Comparison of ENCODE assay signal across 31 cellular contexts in genomic region chr2:187415449-187415848, GRCh38.
"Had no signal": no experiment of that assay in that cellular context is flagged by ENCODE, and none has a peak within 500 bp of the region (broad histone marks: within the 10 kb centered on the region; RNA-seq: fewer than 3 reads in every experiment).

No MANE protein-coding gene starts in this region.

- H3K4me1 Mint-ChIP-seq: activated naive CD4-positive, alpha-beta T cell treated with anti-CD3 and anti-CD28 coated beads, Interleukin-2, amount 50 U/mL, for 24 hours; activated naive CD8-positive, alpha-beta T cell treated with anti-CD3 and anti-CD28 coated beads for 36 hours; activated naive CD8-positive, alpha-beta T cell treated with anti-CD3 and anti-CD28 coated beads, Interleukin-2, amount 50 U/mL, for 24 hours; activated T-helper 17 cell treated with anti-CD3 and anti-CD28 coated beads, Interleukin-2, amount 50 U/mL, for 72 hours; endodermal cell had no signal

- H3K4me1 ChIP-seq: adrenal gland, body of pancreas, esophagus muscularis mucosa, foreskin keratinocyte, gastroesophageal sphincter had no signal

- H3K36me3 Mint-ChIP-seq: activated naive CD4-positive, alpha-beta T cell treated with anti-CD3 and anti-CD28 coated beads, Interleukin-2, amount 50 U/mL, for 24 hours; activated naive CD8-positive, alpha-beta T cell treated with anti-CD3 and anti-CD28 coated beads for 36 hours had no signal

- DNase-seq: activated CD4-positive, alpha-beta T cell treated with anti-CD3 and anti-CD28 coated beads for 1 hour; activated CD4-positive, alpha-beta T cell treated with anti-CD3 and anti-CD28 coated beads for 48 hours; activated CD4-positive, alpha-beta T cell treated with anti-CD3 and anti-CD28 coated beads, Interleukin-2, amount 50 U/mL, for 1 hour; activated CD4-positive, alpha-beta T cell treated with anti-CD3 and anti-CD28 coated beads, Interleukin-2, amount 50 U/mL, for 48 hours; activated CD8-positive, alpha-beta memory T cell treated with anti-CD3 and anti-CD28 coated beads for 24 hours; activated CD8-positive, alpha-beta T cell treated with anti-CD3 and anti-CD28 coated beads for 36 hours; activated effector memory CD4-positive, alpha-beta T cell treated with anti-CD3 and anti-CD28 coated beads, Interleukin-2, amount 50 U/mL, for 16 hours; activated naive CD4-positive, alpha-beta T cell treated with anti-CD3 and anti-CD28 coated beads for 36 hours; activated naive CD8-positive, alpha-beta T cell treated with anti-CD3 and anti-CD28 coated beads for 36 hours; activated naive CD8-positive, alpha-beta T cell treated with anti-CD3 and anti-CD28 coated beads, Interleukin-2, amount 50 U/mL, for 24 hours; activated T-cell treated with anti-CD3 and anti-CD28 coated beads, Interleukin-2, amount 50 U/mL, for 4 hours; adrenal gland; amygdala; aorta; body of pancreas; central memory CD4-positive, alpha-beta T cell; cerebellar nuclear complex; dorsolateral prefrontal cortex; effector memory CD4-positive, alpha-beta T cell; endodermal cell; erythroblast; foreskin keratinocyte; T-helper 2 cell had no signal

- H3K27ac ChIP-seq: adrenal gland, body of pancreas, coronary artery, dorsolateral prefrontal cortex, esophagus muscularis mucosa, foreskin keratinocyte, gastroesophageal sphincter, VCaP had no signal

- H3K9me3 ChIP-seq: adrenal gland, body of pancreas, esophagus muscularis mucosa, gastroesophageal sphincter had no signal

- H3K4me3 Mint-ChIP-seq: activated CD8-positive, alpha-beta T cell treated with anti-CD3 and anti-CD28 coated beads for 36 hours; activated naive CD4-positive, alpha-beta T cell treated with anti-CD3 and anti-CD28 coated beads for 36 hours; activated naive CD4-positive, alpha-beta T cell treated with anti-CD3 and anti-CD28 coated beads, Interleukin-2, amount 50 U/mL, for 24 hours; activated naive CD8-positive, alpha-beta T cell treated with anti-CD3 and anti-CD28 coated beads for 36 hours; activated naive CD8-positive, alpha-beta T cell treated with anti-CD3 and anti-CD28 coated beads, Interleukin-2, amount 50 U/mL, for 24 hours; activated T-cell treated with anti-CD3 and anti-CD28 coated beads, Interleukin-2, amount 50 U/mL, for 4 hours; activated T-helper 17 cell treated with anti-CD3 and anti-CD28 coated beads, Interleukin-2, amount 50 U/mL, for 72 hours; dendritic cell treated with granulocyte-macrophage colony-stimulating factor and Interleukin-4, amounts not matched to agents 40 ng/mL and 50 ng/mL, for 4 days; endodermal cell; WTC11 had no signal

- H3K9me3 Mint-ChIP-seq: activated CD8-positive, alpha-beta T cell treated with anti-CD3 and anti-CD28 coated beads for 36 hours; activated naive CD4-positive, alpha-beta T cell treated with anti-CD3 and anti-CD28 coated beads for 36 hours; activated naive CD4-positive, alpha-beta T cell treated with anti-CD3 and anti-CD28 coated beads, Interleukin-2, amount 50 U/mL, for 24 hours; activated naive CD8-positive, alpha-beta T cell treated with anti-CD3 and anti-CD28 coated beads, Interleukin-2, amount 50 U/mL, for 24 hours; dendritic cell treated with granulocyte-macrophage colony-stimulating factor and Interleukin-4, amounts not matched to agents 40 ng/mL and 50 ng/mL, for 4 days had no signal

- H3K36me3 ChIP-seq: adrenal gland, esophagus muscularis mucosa, gastroesophageal sphincter had no signal

- H3K27ac Mint-ChIP-seq: activated CD8-positive, alpha-beta T cell treated with anti-CD3 and anti-CD28 coated beads for 36 hours; activated naive CD4-positive, alpha-beta T cell treated with anti-CD3 and anti-CD28 coated beads for 36 hours; activated naive CD4-positive, alpha-beta T cell treated with anti-CD3 and anti-CD28 coated beads, Interleukin-2, amount 50 U/mL, for 24 hours; activated naive CD8-positive, alpha-beta T cell treated with anti-CD3 and anti-CD28 coated beads for 36 hours; activated naive CD8-positive, alpha-beta T cell treated with anti-CD3 and anti-CD28 coated beads, Interleukin-2, amount 50 U/mL, for 24 hours; activated T-helper 17 cell treated with anti-CD3 and anti-CD28 coated beads, Interleukin-2, amount 50 U/mL, for 72 hours; dendritic cell treated with granulocyte-macrophage colony-stimulating factor and Interleukin-4, amounts not matched to agents 40 ng/mL and 50 ng/mL, for 4 days; endodermal cell; WTC11 had no signal

- ATAC-seq: activated CD8-positive, alpha-beta T cell treated with anti-CD3 and anti-CD28 coated beads for 36 hours; activated naive CD8-positive, alpha-beta T cell treated with anti-CD3 and anti-CD28 coated beads, Interleukin-2, amount 50 U/mL, for 24 hours; activated T-cell treated with anti-CD3 and anti-CD28 coated beads, Interleukin-2, amount 50 U/mL, for 4 hours; activated T-helper 17 cell treated with anti-CD3 and anti-CD28 coated beads, Interleukin-2, amount 50 U/mL, for 72 hours; body of pancreas; foreskin keratinocyte; gastroesophageal sphincter; WTC11 had no signal

- H3K4me3 ChIP-seq: adrenal gland, body of pancreas, coronary artery, dorsolateral prefrontal cortex, esophagus muscularis mucosa, gastroesophageal sphincter had no signal

- H3K27me3 Mint-ChIP-seq: activated CD8-positive, alpha-beta T cell treated with anti-CD3 and anti-CD28 coated beads for 36 hours; activated naive CD4-positive, alpha-beta T cell treated with anti-CD3 and anti-CD28 coated beads, Interleukin-2, amount 50 U/mL, for 24 hours; activated naive CD8-positive, alpha-beta T cell treated with anti-CD3 and anti-CD28 coated beads for 36 hours; activated naive CD8-positive, alpha-beta T cell treated with anti-CD3 and anti-CD28 coated beads, Interleukin-2, amount 50 U/mL, for 24 hours; activated T-helper 17 cell treated with anti-CD3 and anti-CD28 coated beads, Interleukin-2, amount 50 U/mL, for 72 hours; dendritic cell treated with granulocyte-macrophage colony-stimulating factor and Interleukin-4, amounts not matched to agents 40 ng/mL and 50 ng/mL, for 4 days had no signal

- H3K27me3 ChIP-seq: adrenal gland, body of pancreas, dorsolateral prefrontal cortex, esophagus muscularis mucosa, foreskin keratinocyte, gastroesophageal sphincter had no signal
